Comparison of ENCODE assay signal across 1 cellular context in the genomic region with DNA sequence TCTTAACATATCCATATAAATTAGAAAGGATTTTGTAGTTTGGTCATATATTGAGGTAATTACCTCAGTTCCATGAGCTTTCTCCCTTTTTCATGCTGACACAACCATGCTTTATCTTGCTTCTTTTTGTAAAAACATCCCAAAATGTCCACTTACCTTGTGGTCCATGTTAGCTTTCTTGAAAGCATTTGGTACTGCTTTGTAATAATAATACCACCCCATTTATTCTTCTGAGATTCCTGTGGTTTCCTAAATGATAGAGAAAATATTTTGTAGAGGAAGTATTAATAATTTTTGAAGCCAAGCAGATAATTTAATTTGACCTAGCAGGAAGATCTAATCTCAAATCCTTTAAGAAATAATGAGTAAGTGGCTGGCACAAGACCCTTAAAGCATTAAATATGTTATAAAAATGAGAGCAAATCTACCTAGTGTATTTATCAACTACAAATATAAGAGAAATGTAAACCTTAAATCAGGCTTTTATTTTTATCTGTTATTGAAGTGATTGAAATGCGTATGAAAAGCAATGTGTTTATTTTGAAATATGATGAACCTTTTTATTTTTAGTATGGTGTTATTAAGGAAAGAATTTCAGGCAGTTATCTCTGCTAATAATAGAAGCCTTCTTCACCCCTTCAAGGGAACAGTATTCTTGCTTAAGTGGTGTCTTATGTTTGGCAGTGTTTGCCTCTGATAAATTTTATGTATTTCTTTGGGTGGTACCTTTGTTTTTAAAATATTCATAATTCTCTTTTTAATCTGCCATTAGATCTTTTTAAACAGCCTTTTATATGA.
TF ChIP-seq lines count a peak whose summit lies in the region.

No MANE protein-coding gene starts in this region.

TF ChIP-seq in endothelial cell of umbilical vein, 7 proteins besides CTCF, POLR2A, EP300 and RAD21:
- TF ChIP-seq EZH2 (IDR thresholded peaks at IDR 0.05; ENCODE audit: borderline replicate concordance, low read depth, low read length, severe bottlenecking) (no peak), FOS (IDR thresholded peaks at IDR 0.05; ENCODE audit: borderline replicate concordance, insufficient read depth, low read length) (peak; percentile 5), JUN (IDR thresholded peaks at IDR 0.05; ENCODE audit: borderline replicate concordance, insufficient read depth, insufficient read length, low read depth) (no peak), MYC (IDR thresholded peaks at IDR 0.05; ENCODE audit: low read depth, low read length) (no peak), POLR2AphosphoS5 (IDR thresholded peaks at IDR 0.05; ENCODE audit: insufficient read depth, low read depth, low read length) (no peak), GATA2 (IDR thresholded peaks at IDR 0.05; ENCODE audit: insufficient read depth, insufficient read length, low read depth, low read length) (peak; percentile 66)
- TF ChIP-seq, protein P1, sequence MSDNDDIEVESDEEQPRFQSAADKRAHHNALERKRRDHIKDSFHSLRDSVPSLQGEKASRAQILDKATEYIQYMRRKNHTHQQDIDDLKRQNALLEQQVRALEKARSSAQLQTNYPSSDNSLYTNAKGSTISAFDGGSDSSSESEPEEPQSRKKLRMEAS (IDR thresholded peaks at IDR 0.05; ENCODE audit: insufficient read depth, insufficient read length) = no peak
